Comparison of ENCODE assay signal across 19 cellular contexts in the genomic region with DNA sequence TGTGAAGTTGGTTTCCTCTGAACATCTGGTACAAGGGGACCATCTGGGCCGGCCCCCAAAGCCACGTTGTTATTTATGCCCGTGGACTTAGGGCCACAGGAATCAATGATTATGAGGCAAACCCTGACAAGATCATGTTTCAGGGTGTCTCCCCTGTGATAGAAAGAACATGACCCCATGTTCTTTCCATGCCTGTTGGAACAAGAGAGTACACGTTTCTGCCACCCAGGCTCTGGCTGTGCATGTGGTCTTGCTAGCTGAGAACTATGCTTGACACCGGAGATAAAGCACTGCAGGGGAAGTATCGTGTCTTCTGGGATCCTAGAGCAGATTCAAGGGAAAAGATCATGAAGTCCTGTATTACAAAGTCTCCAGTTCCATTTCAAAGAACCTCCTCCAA.
DNase-seq lines count a peak whose midpoint lies in the region; ATAC-seq and TF ChIP-seq lines count a peak whose summit lies in the region.
"Had no signal": no experiment of that assay in that cellular context is flagged by ENCODE, and none has a peak within 500 bp of the region (broad histone marks: within the 10 kb centered on the region; RNA-seq: fewer than 3 reads in every experiment).

No MANE protein-coding gene starts in this region.

- peak overlapping the region; percentile 5 for H3K27ac Mint-ChIP-seq in activated naive CD8-positive, alpha-beta T cell treated with anti-CD3 and anti-CD28 coated beads, Interleukin-2, amount 10 ng/mL, durations not matched to agents 7 days and 5 days
- no peak overlapping the region for H3K27ac Mint-ChIP-seq in activated naive CD8-positive, alpha-beta T cell treated with anti-CD3 and anti-CD28 coated beads, Interleukin-2, amount 50 U/mL, for 24 hours
- H3K27ac Mint-ChIP-seq: CD4-positive, alpha-beta T cell; GM23338; IgD-negative memory B cell had no signal

- H3K36me3 Mint-ChIP-seq in activated naive CD8-positive, alpha-beta T cell treated with anti-CD3 and anti-CD28 coated beads, Interleukin-2, amount 10 ng/mL, durations not matched to agents 7 days and 5 days: no peaks in the 10 kb centered on the region
- H3K36me3 Mint-ChIP-seq in activated naive CD8-positive, alpha-beta T cell treated with anti-CD3 and anti-CD28 coated beads, Interleukin-2, amount 50 U/mL, for 24 hours (ENCODE audit: low read depth): no peaks in the 10 kb centered on the region
- H3K36me3 Mint-ChIP-seq: IgD-negative memory B cell had no signal

- no peaks in the 10 kb centered on the region for H3K27me3 ChIP-seq in esophagus squamous epithelium

- no peak for ATAC-seq in activated naive CD8-positive, alpha-beta T cell treated with anti-CD3 and anti-CD28 coated beads, Interleukin-2, amount 10 ng/mL, durations not matched to agents 7 days and 5 days (ENCODE audit: low read depth)
- no peak for ATAC-seq in activated naive CD8-positive, alpha-beta T cell treated with anti-CD3 and anti-CD28 coated beads, Interleukin-2, amount 50 U/mL, for 24 hours
- ATAC-seq: A549, GM23338 had no signal

- H3K4me3 ChIP-seq in choroid plexus epithelial cell (ENCODE audit: low read depth, low read length) (no peak overlapping the region), esophagus squamous epithelium (peak overlapping the region in 2 of 4 donors; percentile 28 to 35)
- H3K4me3 ChIP-seq: A549, GM23338 had no signal

- peak overlapping the region; percentile 55 to 78 (median 62) for H3K27ac ChIP-seq in esophagus squamous epithelium
- H3K27ac ChIP-seq: 22Rv1, A549, C4-2B, HL-60 had no signal

- H3K4me1 Mint-ChIP-seq in activated naive CD8-positive, alpha-beta T cell treated with anti-CD3 and anti-CD28 coated beads, Interleukin-2, amount 10 ng/mL, durations not matched to agents 7 days and 5 days: no peaks in the 10 kb centered on the region
- no peaks in the 10 kb centered on the region for H3K4me1 Mint-ChIP-seq in activated naive CD8-positive, alpha-beta T cell treated with anti-CD3 and anti-CD28 coated beads, Interleukin-2, amount 50 U/mL, for 24 hours
- H3K4me1 Mint-ChIP-seq: GM23338 had no signal

- no peak overlapping the region for H3K4me3 Mint-ChIP-seq in activated naive CD8-positive, alpha-beta T cell treated with anti-CD3 and anti-CD28 coated beads, Interleukin-2, amount 10 ng/mL, durations not matched to agents 7 days and 5 days
- H3K4me3 Mint-ChIP-seq in activated naive CD8-positive, alpha-beta T cell treated with anti-CD3 and anti-CD28 coated beads, Interleukin-2, amount 50 U/mL, for 24 hours: no peak overlapping the region
- H3K4me3 Mint-ChIP-seq: CD4-positive, alpha-beta T cell; GM23338; IgD-negative memory B cell had no signal

- H3K9me3 ChIP-seq in esophagus squamous epithelium: no peaks in the 10 kb centered on the region
- H3K9me3 ChIP-seq: A549 had no signal

- intact Hi-C loops in esophagus squamous epithelium (cut with DNase I): no loop called here
- intact Hi-C loops in posterior cingulate gyrus (cut with DNase I): no loop called here

- H3K9me3 Mint-ChIP-seq in activated naive CD8-positive, alpha-beta T cell treated with anti-CD3 and anti-CD28 coated beads, Interleukin-2, amount 10 ng/mL, durations not matched to agents 7 days and 5 days: no peaks in the 10 kb centered on the region
- H3K9me3 Mint-ChIP-seq in activated naive CD8-positive, alpha-beta T cell treated with anti-CD3 and anti-CD28 coated beads, Interleukin-2, amount 50 U/mL, for 24 hours: no peaks in the 10 kb centered on the region
- H3K9me3 Mint-ChIP-seq: CD4-positive, alpha-beta T cell; GM23338; IgD-negative memory B cell had no signal

- H3K27me3 Mint-ChIP-seq in activated naive CD8-positive, alpha-beta T cell treated with anti-CD3 and anti-CD28 coated beads, Interleukin-2, amount 10 ng/mL, durations not matched to agents 7 days and 5 days: peaks cover 4% of the 10 kb centered on the region
- H3K27me3 Mint-ChIP-seq in activated naive CD8-positive, alpha-beta T cell treated with anti-CD3 and anti-CD28 coated beads, Interleukin-2, amount 50 U/mL, for 24 hours: no peaks in the 10 kb centered on the region
- H3K27me3 Mint-ChIP-seq: CD4-positive, alpha-beta T cell had no signal

- TF ChIP-seq CTCF in choroid plexus epithelial cell (conservative IDR thresholded peaks at IDR 0.05; ENCODE audit: low read depth, low read length): no peak
- TF ChIP-seq CTCF in esophagus squamous epithelium (IDR thresholded peaks at IDR 0.05): no peak

- POLR2A ChIA-PET in activated naive CD8-positive, alpha-beta T cell treated with anti-CD3 and anti-CD28 coated beads, Interleukin-2, amount 10 ng/mL, durations not matched to agents 7 days and 5 days (lab: Charles Lee): no interaction called here

- TF ChIP-seq POLR2A in esophagus squamous epithelium (IDR thresholded peaks at IDR 0.05): no peak

- DNase-seq in activated naive CD8-positive, alpha-beta T cell treated with anti-CD3 and anti-CD28 coated beads, Interleukin-2, amount 10 ng/mL, durations not matched to agents 7 days and 5 days: no peak
- DNase-seq in activated naive CD8-positive, alpha-beta T cell treated with anti-CD3 and anti-CD28 coated beads, Interleukin-2, amount 50 U/mL, for 24 hours: no peak
- DNase-seq in choroid plexus epithelial cell (ENCODE audit: low read depth): peak; percentile 9
- no peak for DNase-seq in esophagus squamous epithelium (lab: John Stamatoyannopoulos, UW)
- no peak for DNase-seq in posterior cingulate gyrus
- DNase-seq in NCI-H2107 treated with DMSO at 0.1 percent for 48 hours (lab: John Stamatoyannopoulos, UW; ENCODE audit: unreplicated experiment): no peak
- DNase-seq in NCI-H1436 treated with DMSO at 0.1 percent for 48 hours (lab: John Stamatoyannopoulos, UW): no peak
- DNase-seq: AML-193; CD4-positive, alpha-beta T cell; DMS153; DMS79; GDM1; HCEC 1CT had no signal

- H3K4me1 ChIP-seq in esophagus squamous epithelium: peaks cover 0 to 42% (median 4%) of the 10 kb centered on the region in 3 donors
- H3K4me1 ChIP-seq: A549 had no signal

- WGBS in esophagus squamous epithelium, 2 donors: 36 to 51% methylated on average over 3 to 6 of the region's 6 CpGs

- H3K36me3 ChIP-seq in esophagus squamous epithelium: no peaks in the 10 kb centered on the region
